12 cellular contexts compared by ENCODE assay signal in the genomic region with DNA sequence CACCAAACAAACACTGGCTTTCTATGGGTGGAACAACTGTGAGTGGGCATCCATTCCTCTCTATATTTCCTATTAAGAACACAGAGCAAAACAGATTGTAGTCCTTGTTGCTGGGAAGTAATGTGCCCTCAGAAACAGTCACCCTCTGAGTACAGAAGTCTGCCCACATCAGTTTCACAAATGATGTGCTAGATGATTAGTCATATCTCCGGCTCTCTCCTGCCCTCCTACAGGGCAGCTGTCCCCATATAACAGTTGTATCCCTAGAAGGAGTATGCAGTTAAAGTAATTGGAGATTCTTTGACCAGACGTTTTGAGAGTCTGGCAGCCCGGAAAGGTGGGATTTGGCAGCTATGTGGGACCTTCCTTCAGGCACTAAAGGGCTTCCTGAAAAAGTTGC.
DNase-seq lines count a peak whose midpoint lies in the region; ATAC-seq and FAIRE-seq lines count a peak whose summit lies in the region.
"Had no signal": no experiment of that assay in that cellular context is flagged by ENCODE, and none has a peak within 500 bp of the region (broad histone marks: within the 10 kb centered on the region; RNA-seq: fewer than 3 reads in every experiment).

No MANE protein-coding gene starts in this region.

- ATAC-seq in left ventricle myocardium superior (no peak), GM21367 (IDR thresholded peaks at IDR 0.05; ENCODE audit: unreplicated experiment) (no peak), sciatic nerve (no peak), GM21526 (IDR thresholded peaks at IDR 0.05; ENCODE audit: low FRiP score, unreplicated experiment) (no peak)

- DNase-seq in cardiac septum (ENCODE audit: low spot score) (peak; percentile 14), left ventricle myocardium superior (no peak), hepatic stellate cell (ENCODE audit: low spot score) (peak; percentile 69), urothelium cell line (ENCODE audit: low spot score) (peak; percentile 20), sciatic nerve (ENCODE audit: low spot score) (no peak)
- DNase-seq in activated T-cell treated with anti-CD3 and anti-CD28 coated beads, Interleukin-2, amount 50 U/mL, for 48 hours, result peak; percentile 40 to 46
- DNase-seq: C1 segment of cervical spinal cord, NCI-H2029, SHP77 had no signal

- FAIRE-seq in urothelium cell line (lab: Jason Lieb, UNC), result no peak
- FAIRE-seq: colon had no signal

- intact Hi-C loops in cardiac septum (cut with DNase I), result no loop called here
- intact Hi-C loops in left ventricle myocardium superior (cut with micrococcal nuclease), result no loop called here
- intact Hi-C loops in sciatic nerve (cut with DNase I), result no loop called here

Comparison
In these comparisons a context has a peak if more than half of its experiments do, and no peak if none do; other contexts are left out.
1. DNase-seq: peak in cardiac septum (single experiment), activated T-cell treated with anti-CD3 and anti-CD28 coated beads, Interleukin-2, amount 50 U/mL, for 48 hours (2 of 2), hepatic stellate cell (single experiment) and urothelium cell line (single experiment); none in left ventricle myocardium superior (single experiment) and sciatic nerve (single experiment).